In genomic region chr12:96237035-96237434, GRCh38 we compare ENCODE assay signal across 10 cellular contexts. TPM values are rescaled to one million over a fixed set of nuclear protein-coding genes. Genes with fewer than 3 reads are reported as not detected.
A peak's percentile ranks its signal among the peaks of the same experiment; 100 is the strongest.
DNase-seq lines count a peak whose midpoint lies in the region; ATAC-seq, FAIRE-seq and TF ChIP-seq lines count a peak whose summit lies in the region.
"Had no signal": no experiment of that assay in that cellular context is flagged by ENCODE, and none has a peak within 500 bp of the region (broad histone marks: within the 10 kb centered on the region; RNA-seq: fewer than 3 reads in every experiment).

No MANE protein-coding gene starts in this region.

- no peak for TF ChIP-seq POLR2A in endothelial cell of umbilical vein (IDR thresholded peaks at IDR 0.05; ENCODE audit: low read depth, low read length)

- DNase-seq in NCI-H69 (lab: John Stamatoyannopoulos, UW) (peak; percentile 62), endothelial cell of umbilical vein (ENCODE audit: low read depth, low spot score) (no peak), neuronal stem cell (ENCODE audit: low spot score) (no peak), AML-193 (lab: John Stamatoyannopoulos, UW) (no peak), left colon (no peak), NCI-H345 (lab: John Stamatoyannopoulos, UW) (no peak)

- no peak overlapping the region for H2BK15ac ChIP-seq in neuronal stem cell (ENCODE audit: low read length)

- peak overlapping the region; percentile 30 for H3K18ac ChIP-seq in neuronal stem cell (ENCODE audit: low read length)

- no CpG with 5 or more reads among the region's 7 CpGs for WGBS in neuronal stem cell (ENCODE audit: extremely low coverage in 2 of 2, insufficient read length in 2 of 2, insufficient replicate concordance in 1 of 2), 2 donors

- no peaks in the 10 kb centered on the region for H3K79me1 ChIP-seq in neuronal stem cell (ENCODE audit: low read depth, low read length)

- no peak overlapping the region for H3K23ac ChIP-seq in neuronal stem cell (ENCODE audit: low read depth, low read length, poor library complexity)

- H2BK12ac ChIP-seq in neuronal stem cell (ENCODE audit: low read length) = no peak overlapping the region

- no peak overlapping the region for H2AK5ac ChIP-seq in neuronal stem cell (ENCODE audit: low read depth, low read length)

- H3K27me3 ChIP-seq in BLaER1 = no peaks in the 10 kb centered on the region
- no peaks in the 10 kb centered on the region for H3K27me3 ChIP-seq in endothelial cell of umbilical vein (ENCODE audit: control insufficient read depth in 2 of 2, insufficient read depth in 2 of 2, low read length in 2 of 2)
- H3K27me3 ChIP-seq in neuronal stem cell (ENCODE audit: control insufficient read depth in 3 of 3, insufficient read depth in 3 of 3, low read depth in 1 of 3, low read length in 3 of 3) = no peaks in the 10 kb centered on the region

- POLR2A ChIA-PET in endothelial cell of umbilical vein (lab: Charles Lee) = interaction anchor here (1.2 kb wide), 1 partner anchor 18 kb away, joined by 4 read pairs; no protein-coding TSS in a partner anchor

- H3K4me2 ChIP-seq in BLaER1 = peak overlapping the region; percentile 75
- H3K4me2 ChIP-seq in endothelial cell of umbilical vein (ENCODE audit: insufficient read depth, low read length) = peak overlapping the region; percentile 55
- H3K4me2 ChIP-seq in neuronal stem cell (ENCODE audit: insufficient read depth, low read length, poor library complexity, severe bottlenecking) = no peak overlapping the region

- no peak for TF ChIP-seq CTCF in endothelial cell of umbilical vein (IDR thresholded peaks at IDR 0.05; ENCODE audit: extremely low read depth in 1 of 2, insufficient read depth in 1 of 2, low read depth in 1 of 2, low read length in 2 of 2)

- H3K4me3 ChIP-seq in BLaER1 (no peak overlapping the region), endothelial cell of umbilical vein (replicated peaks in 1 of 3; ENCODE audit: insufficient read depth in 1 of 3, low read depth in 1 of 3, low read length in 3 of 3) (no peak overlapping the region), neuronal stem cell (ENCODE audit: low read length in 2 of 2) (no peak overlapping the region)
- H3K4me3 ChIP-seq: K562 had no signal

- peaks cover 92% of the 10 kb centered on the region for H3K36me3 ChIP-seq in BLaER1
- peaks cover 20 to 47% of the 10 kb centered on the region in 2 experiments for H3K36me3 ChIP-seq in endothelial cell of umbilical vein (ENCODE audit: control insufficient read depth in 2 of 2, extremely low read depth in 1 of 2, insufficient read depth in 2 of 2, low read length in 2 of 2)
- H3K36me3 ChIP-seq in neuronal stem cell (replicated peaks in 1 of 2; ENCODE audit: control insufficient read depth in 2 of 2, insufficient read depth in 2 of 2, low read length in 2 of 2) = no peaks in the 10 kb centered on the region

- no peak overlapping the region for H3K14ac ChIP-seq in neuronal stem cell (ENCODE audit: low read length)

- H3K9me3 ChIP-seq in BLaER1 (no peaks in the 10 kb centered on the region), endothelial cell of umbilical vein (replicated peaks; ENCODE audit: control insufficient read depth, insufficient read depth, low read length) (no peaks in the 10 kb centered on the region), neuronal stem cell (replicated peaks in 1 of 2; ENCODE audit: control insufficient read depth in 2 of 2, insufficient read depth in 1 of 2, low read depth in 1 of 2, low read length in 2 of 2) (no peaks in the 10 kb centered on the region)

- intact Hi-C loops in endothelial cell of umbilical vein (cut with micrococcal nuclease) = loop anchor here (1.0 to 2.0 kb wide), 4 partner anchors 12 to 174 kb away; no protein-coding TSS in a partner anchor
- intact Hi-C loops in left colon (cut with DNase I, micrococcal nuclease) = no loop called here

- no peak for FAIRE-seq in endothelial cell of umbilical vein (lab: Jason Lieb, UNC)
- FAIRE-seq: GM12892, K562 had no signal

- H2AFZ ChIP-seq in endothelial cell of umbilical vein (ENCODE audit: low read depth, low read length) (no peak overlapping the region), neuronal stem cell (ENCODE audit: low read length) (no peak overlapping the region)

- no peak overlapping the region; the same call in 1 of the 2 replicates for H3K9ac ChIP-seq in BLaER1
- H3K9ac ChIP-seq in endothelial cell of umbilical vein (replicated peaks; ENCODE audit: extremely low read depth, insufficient read depth, low read length) = peak overlapping the region; percentile 33
- no peak overlapping the region for H3K9ac ChIP-seq in neuronal stem cell (ENCODE audit: low read depth, low read length, poor library complexity)

- H3K27ac ChIP-seq in BLaER1 (no peak overlapping the region), endothelial cell of umbilical vein (ENCODE audit: insufficient read depth, low read depth, low read length) (peak overlapping the region; percentile 86), neuronal stem cell (replicated peaks; ENCODE audit: low read length) (no peak overlapping the region)

- H4K91ac ChIP-seq in neuronal stem cell (ENCODE audit: low read depth, low read length, poor library complexity) = no peak overlapping the region

- H2BK5ac ChIP-seq in neuronal stem cell (ENCODE audit: low read length) = no peak overlapping the region

- peaks cover 98% of the 10 kb centered on the region for H3K79me2 ChIP-seq in endothelial cell of umbilical vein (ENCODE audit: control insufficient read depth, insufficient read depth, low read length)

- H2BK120ac ChIP-seq in neuronal stem cell (ENCODE audit: low read depth, low read length) = no peak overlapping the region

- BruUV-seq in endothelial cell of umbilical vein (replicated peaks; lab: Mats Ljungman, UMichigan) = no TSS peak

- H3K4me1 ChIP-seq in BLaER1 (peaks cover 47% of the 10 kb centered on the region), endothelial cell of umbilical vein (ENCODE audit: control insufficient read depth, extremely low read depth, insufficient read depth, low read length) (peaks cover 89% of the 10 kb centered on the region), neuronal stem cell (ENCODE audit: control insufficient read depth in 2 of 2, insufficient read depth in 1 of 2, low read depth in 1 of 2, low read length in 2 of 2) (peaks cover 5 to 13% of the 10 kb centered on the region in 2 donors)

- no peak overlapping the region for H3K4ac ChIP-seq in neuronal stem cell (ENCODE audit: low read length)

- H3K9me1 ChIP-seq in endothelial cell of umbilical vein (replicated peaks; ENCODE audit: control insufficient read depth, extremely low read depth, insufficient read depth, low read length) = no peaks in the 10 kb centered on the region

- ATAC-seq in GM21367 (IDR thresholded peaks at IDR 0.05; ENCODE audit: unreplicated experiment) (no peak), left colon (no peak)
- ATAC-seq: K562 had no signal

- no peak overlapping the region for H4K8ac ChIP-seq in neuronal stem cell (ENCODE audit: low read depth, low read length)

- CTCF ChIA-PET in endothelial cell of umbilical vein (lab: Charles Lee) = interaction anchor here (1.3 to 1.8 kb wide), 3 partner anchors 8 to 22 kb away, joined by 4 to 8 read pairs (median 7); no protein-coding TSS in a partner anchor

- H4K20me1 ChIP-seq in BLaER1 (peaks cover 100% of the 10 kb centered on the region), endothelial cell of umbilical vein (replicated peaks; ENCODE audit: control insufficient read depth, extremely low read depth, insufficient read depth, low read length) (peaks cover 18% of the 10 kb centered on the region)

- dilution Hi-C loops in endothelial cell of umbilical vein (cut with MboI; ENCODE audit: extremely low pct_ligation_motif_present, low sequenced_read_pairs) = no loop called here

TF ChIP-seq in endothelial cell of umbilical vein, 7 proteins besides CTCF, POLR2A, EP300 and RAD21:
- no peak for TF ChIP-seq JUN (IDR thresholded peaks at IDR 0.05; ENCODE audit: borderline replicate concordance, insufficient read depth, insufficient read length, low read depth)
- no peak for TF ChIP-seq MAX (IDR thresholded peaks at IDR 0.05; ENCODE audit: insufficient read depth, insufficient read length)
- no peak for TF ChIP-seq FOS (IDR thresholded peaks at IDR 0.05; ENCODE audit: borderline replicate concordance, insufficient read depth, low read length)
- no peak for TF ChIP-seq GATA2 (IDR thresholded peaks at IDR 0.05; ENCODE audit: insufficient read depth, insufficient read length, low read depth, low read length)

RNA-seq across cellular contexts. Expression of gene ELK3, which starts 42.9 kb away (rescaled TPM):
- total RNA-seq in endothelial cell of umbilical vein (128 and 132 TPM in 2 replicates), left colon (1 to 10 TPM; 7.7 to 9.2 TPM)
- polyA plus RNA-seq in endothelial cell of umbilical vein = 51.4 and 64.8 TPM in 2 replicates
- 65.6 and 73.3 TPM in 2 replicates for polyA plus RNA-seq in endothelial cell of umbilical vein (2011; cell fraction: cytosol; rRNA removed)
- 55.3 and 57.1 TPM in 2 replicates for polyA plus RNA-seq in endothelial cell of umbilical vein (2011; cell fraction: nucleus; rRNA removed)
- 123 and 151 TPM in 2 replicates for polyA plus RNA-seq in endothelial cell of umbilical vein (2012)
- polyA minus RNA-seq in endothelial cell of umbilical vein = 66.8 and 84.1 TPM in 2 replicates
- polyA minus RNA-seq in endothelial cell of umbilical vein (2011; cell fraction: cytosol; rRNA and poly(A)+ RNA removed) = 6.1 TPM
- 76.7 and 83.6 TPM in 2 replicates for polyA minus RNA-seq in endothelial cell of umbilical vein (2011; cell fraction: nucleus; rRNA and poly(A)+ RNA removed)
- polyA plus RNA-seq in neuronal stem cell (2013, experiment 1 of 2) = 6.3 TPM
- polyA plus RNA-seq in neuronal stem cell (2013, experiment 2 of 2) = 6.6 TPM

Comparison
In these comparisons a context has a peak if more than half of its experiments do, and no peak if none do; other contexts are left out.
1. RNA of gene ELK3, which starts 42.9 kb away (total RNA-seq): 128 to 132 TPM in endothelial cell of umbilical vein; 7.7 to 9.2 TPM in left colon; every median in the first group is over 10 times any median in the second.